ENCODE assay signal across 28 cellular contexts in genomic region chr5:110106750-110107149, GRCh38.
"Had no signal": no experiment of that assay in that cellular context is flagged by ENCODE, and none has a peak within 500 bp of the region (broad histone marks: within the 10 kb centered on the region; RNA-seq: fewer than 3 reads in every experiment).

No MANE protein-coding gene starts in this region.

- DNase-seq: activated CD4-positive, alpha-beta T cell treated with anti-CD3 and anti-CD28 coated beads for 36 hours; activated CD4-positive, CD25-positive, alpha-beta regulatory T cell; activated CD8-positive, alpha-beta memory T cell treated with anti-CD3 and anti-CD28 coated beads, Interleukin-2, amount 10 ng/mL, durations not matched to agents 7 days and 5 days; activated CD8-positive, alpha-beta T cell treated with anti-CD3 and anti-CD28 coated beads, Interleukin-2, amount 10 ng/mL, durations not matched to agents 7 days and 5 days; activated gamma-delta T cell treated with Interleukin-2 at 50 U/mL for 16 hours; activated naive CD4-positive, alpha-beta T cell treated with anti-CD3 and anti-CD28 coated beads, Interleukin-2, amount 50 U/mL, for 16 hours; activated T-cell treated with anti-CD3 and anti-CD28 coated beads for 4 hours; amniotic stem cell; brain microvascular endothelial cell; cortex of kidney; effector memory CD8-positive, alpha-beta T cell; foreskin fibroblast; heart left ventricle; kidney glomerular epithelial cell; left ventricle myocardium superior; mammary epithelial cell; ovary; retina; stimulated activated CD4-positive, alpha-beta T cell treated with anti-CD3 and anti-CD28 coated beads, Interleukin-15, amount 100 ng/mL, for 24 hours; stimulated activated CD4-positive, alpha-beta T cell treated with anti-CD3 and anti-CD28 coated beads, Interleukin-2, amount 100 ng/mL, for 24 hours; stimulated activated naive CD4-positive, alpha-beta T cell; T-helper 1 cell had no signal

- H3K9me3 ChIP-seq: heart left ventricle, ovary, prostate gland, tibial nerve had no signal

- H3K4me1 Mint-ChIP-seq: activated T-helper 17 cell treated with anti-CD3 and anti-CD28 coated beads, Interleukin-2, amount 50 U/mL, for 72 hours had no signal

- H3K36me3 ChIP-seq: brain microvascular endothelial cell, heart left ventricle, ovary, prostate gland, tibial nerve had no signal

- ATAC-seq: activated CD8-positive, alpha-beta memory T cell treated with anti-CD3 and anti-CD28 coated beads, Interleukin-2, amount 10 ng/mL, durations not matched to agents 7 days and 5 days; activated CD8-positive, alpha-beta T cell treated with anti-CD3 and anti-CD28 coated beads, Interleukin-2, amount 10 ng/mL, durations not matched to agents 7 days and 5 days; activated T-helper 17 cell treated with anti-CD3 and anti-CD28 coated beads, Interleukin-2, amount 50 U/mL, for 72 hours; effector memory CD8-positive, alpha-beta T cell; esophagus mucosa; heart left ventricle; natural killer cell treated with Interleukin-12 subunit alpha and Interleukin-12 subunit beta and Interleukin-15 and Interleukin-18, amount 100 ng/mL, for 72 hours had no signal

- H3K4me3 Mint-ChIP-seq: activated CD4-positive, alpha-beta T cell treated with anti-CD3 and anti-CD28 coated beads for 36 hours; activated CD8-positive, alpha-beta memory T cell treated with anti-CD3 and anti-CD28 coated beads, Interleukin-2, amount 10 ng/mL, durations not matched to agents 7 days and 5 days; natural killer cell treated with Interleukin-12 subunit alpha and Interleukin-12 subunit beta and Interleukin-15 and Interleukin-18, amount 100 ng/mL, for 72 hours had no signal

- H3K36me3 Mint-ChIP-seq: activated CD8-positive, alpha-beta memory T cell treated with anti-CD3 and anti-CD28 coated beads, Interleukin-2, amount 10 ng/mL, durations not matched to agents 7 days and 5 days; natural killer cell treated with Interleukin-12 subunit alpha and Interleukin-12 subunit beta and Interleukin-15 and Interleukin-18, amount 100 ng/mL, for 72 hours had no signal

- H3K27me3 Mint-ChIP-seq: activated CD8-positive, alpha-beta memory T cell treated with anti-CD3 and anti-CD28 coated beads, Interleukin-2, amount 10 ng/mL, durations not matched to agents 7 days and 5 days had no signal

- H3K9me3 Mint-ChIP-seq: activated T-helper 17 cell treated with anti-CD3 and anti-CD28 coated beads, Interleukin-2, amount 50 U/mL, for 72 hours; effector memory CD8-positive, alpha-beta T cell; natural killer cell treated with Interleukin-12 subunit alpha and Interleukin-12 subunit beta and Interleukin-15 and Interleukin-18, amount 100 ng/mL, for 72 hours; T-helper 2 cell treated with Interferon-gamma antibody and Interleukin-4, amounts not matched to agents 5 μg/mL and 100 μg/mL, for 36 hours had no signal

- H3K27ac ChIP-seq: brain microvascular endothelial cell, heart left ventricle, ovary, prostate gland, tibial nerve had no signal

- H3K27ac Mint-ChIP-seq: activated CD4-positive, alpha-beta T cell treated with anti-CD3 and anti-CD28 coated beads for 36 hours; activated CD8-positive, alpha-beta memory T cell treated with anti-CD3 and anti-CD28 coated beads, Interleukin-2, amount 10 ng/mL, durations not matched to agents 7 days and 5 days; activated CD8-positive, alpha-beta T cell treated with anti-CD3 and anti-CD28 coated beads, Interleukin-2, amount 10 ng/mL, durations not matched to agents 7 days and 5 days; activated T-helper 17 cell treated with anti-CD3 and anti-CD28 coated beads, Interleukin-2, amount 50 U/mL, for 72 hours; effector memory CD8-positive, alpha-beta T cell; natural killer cell treated with Interleukin-12 subunit alpha and Interleukin-12 subunit beta and Interleukin-15 and Interleukin-18, amount 100 ng/mL, for 72 hours; T-helper 2 cell treated with Interferon-gamma antibody and Interleukin-4, amounts not matched to agents 5 μg/mL and 100 μg/mL, for 36 hours had no signal

- H3K4me3 ChIP-seq: heart left ventricle, ovary, prostate gland, tibial nerve had no signal

- H3K4me1 ChIP-seq: prostate gland had no signal

- H3K27me3 ChIP-seq: brain microvascular endothelial cell, ovary, tibial nerve had no signal
